In genomic region chr12:114693532-114693931, GRCh38 we compare ENCODE assay signal across 15 cellular contexts. TPM values are rescaled to one million over a fixed set of nuclear protein-coding genes. Genes with fewer than 3 reads are reported as not detected.
"Had no signal": no experiment of that assay in that cellular context is flagged by ENCODE, and none has a peak within 500 bp of the region (broad histone marks: within the 10 kb centered on the region; RNA-seq: fewer than 3 reads in every experiment).

No MANE protein-coding gene starts in this region.

- ATAC-seq: activated T-cell treated with anti-CD3 and anti-CD28 coated beads, Interleukin-2, amount 50 U/mL, for 4 hours; heart left ventricle; left cardiac atrium; mucosa of descending colon; naive thymus-derived CD4-positive, alpha-beta T cell; stimulated activated effector memory CD8-positive, alpha-beta T cell treated with anti-CD3 and anti-CD28 coated beads, Interleukin-12 subunit alpha, Interleukin-12 subunit beta, amount 100 ng/mL, for 72 hours; T-helper 17 cell had no signal

- H3K36me3 ChIP-seq: heart left ventricle, neutrophil, tibial artery had no signal

- H3K27ac ChIP-seq: heart left ventricle, neutrophil, parathyroid adenoma, tibial artery had no signal

- H2AFZ ChIP-seq: parathyroid adenoma had no signal

- H3K9me3 ChIP-seq: heart left ventricle, mucosa of descending colon, neutrophil, tibial artery had no signal

- H3K4me1 ChIP-seq: parathyroid adenoma had no signal

- DNase-seq: activated CD4-positive, alpha-beta memory T cell treated with anti-CD3 and anti-CD28 coated beads, Interleukin-2, amount 10 ng/mL, durations not matched to agents 7 days and 5 days; activated CD4-positive, alpha-beta T cell treated with anti-CD3 and anti-CD28 coated beads for 4 hours; activated effector memory CD4-positive, alpha-beta T cell treated with Interleukin-2 at 50 U/mL for 16 hours; activated T-cell treated with anti-CD3 and anti-CD28 coated beads, Interleukin-2, amount 50 U/mL, for 4 hours; cortex of kidney; effector CD4-positive, alpha-beta T cell; heart left ventricle; left cardiac atrium; mucosa of descending colon; naive thymus-derived CD4-positive, alpha-beta T cell; T-helper 17 cell; tibial artery had no signal

- H3K4me3 ChIP-seq: mucosa of descending colon had no signal

- H3K79me2 ChIP-seq: parathyroid adenoma had no signal

RNA-seq across cellular contexts. Expression of gene TBX3, which starts 9.6 kb away (rescaled TPM):
- total RNA-seq: activated CD4-positive, alpha-beta memory T cell treated with anti-CD3 and anti-CD28 coated beads, Interleukin-2, amount 10 ng/mL, durations not matched to agents 7 days and 5 days; naive thymus-derived CD4-positive, alpha-beta T cell had no signal
- polyA plus RNA-seq: naive thymus-derived CD4-positive, alpha-beta T cell had no signal
